In genomic region chr17:79902146-79902791, GRCh38 we compare ENCODE assay signal across 27 cellular contexts.
DNase-seq lines count a peak whose midpoint lies in the region; ATAC-seq, FAIRE-seq and TF ChIP-seq lines count a peak whose summit lies in the region.
"Had no signal": no experiment of that assay in that cellular context is flagged by ENCODE, and none has a peak within 500 bp of the region (broad histone marks: within the 10 kb centered on the region; RNA-seq: fewer than 3 reads in every experiment).

No MANE protein-coding gene starts in this region.

- H3K36me3 ChIP-seq in mesendoderm (ENCODE audit: control insufficient read depth, insufficient read depth, low read length): no peaks in the 10 kb centered on the region
- no peaks in the 10 kb centered on the region for H3K36me3 ChIP-seq in esophagus muscularis mucosa
- H3K36me3 ChIP-seq: left lung, uterus had no signal

- H3K36me3 Mint-ChIP-seq in activated CD8-positive, alpha-beta T cell treated with anti-CD3 and anti-CD28 coated beads for 36 hours (ENCODE audit: low read depth): no peaks in the 10 kb centered on the region
- H3K36me3 Mint-ChIP-seq in activated CD8-positive, alpha-beta T cell treated with anti-CD3 and anti-CD28 coated beads, Interleukin-2, amount 10 ng/mL, durations not matched to agents 7 days and 5 days (ENCODE audit: low read depth): no peaks in the 10 kb centered on the region
- H3K36me3 Mint-ChIP-seq: CD4-positive, alpha-beta memory T cell; mesothelial cell of epicardium; naive B cell had no signal

- H2BK15ac ChIP-seq in mesendoderm (replicated peaks; ENCODE audit: low read depth): no peak overlapping the region

- H3K9ac ChIP-seq in mesendoderm (ENCODE audit: low read length): no peak overlapping the region

- peaks cover 8% of the 10 kb centered on the region for H3K27me3 Mint-ChIP-seq in activated CD8-positive, alpha-beta T cell treated with anti-CD3 and anti-CD28 coated beads for 36 hours
- H3K27me3 Mint-ChIP-seq in activated CD8-positive, alpha-beta T cell treated with anti-CD3 and anti-CD28 coated beads, Interleukin-2, amount 10 ng/mL, durations not matched to agents 7 days and 5 days (ENCODE audit: low read depth): peaks cover 14% of the 10 kb centered on the region

- TF ChIP-seq CTCF in activated CD8-positive, alpha-beta T cell treated with anti-CD3 and anti-CD28 coated beads for 36 hours (IDR thresholded peaks at IDR 0.05): no peak
- TF ChIP-seq CTCF in esophagus muscularis mucosa (IDR thresholded peaks at IDR 0.05): no peak

- H3K23ac ChIP-seq in mesendoderm (ENCODE audit: low read length): no peak overlapping the region

- peaks cover 2% of the 10 kb centered on the region for H3K9me3 Mint-ChIP-seq in activated CD8-positive, alpha-beta T cell treated with anti-CD3 and anti-CD28 coated beads for 36 hours
- no peaks in the 10 kb centered on the region for H3K9me3 Mint-ChIP-seq in activated CD8-positive, alpha-beta T cell treated with anti-CD3 and anti-CD28 coated beads, Interleukin-2, amount 10 ng/mL, durations not matched to agents 7 days and 5 days (ENCODE audit: insufficient read depth)
- H3K9me3 Mint-ChIP-seq: central memory CD8-positive, alpha-beta T cell; stimulated activated naive CD8-positive, alpha-beta T cell treated with anti-CD3 and anti-CD28 coated beads, Interleukin-15, Interleukin-2, amounts not matched to agents 100 ng/mL and 50 ng/mL, for 24 hours had no signal

- CTCF ChIA-PET in activated CD8-positive, alpha-beta T cell treated with anti-CD3 and anti-CD28 coated beads for 36 hours (lab: Charles Lee): interaction anchor here (1.8 kb wide), 1 partner anchor 11 kb away, joined by 5 read pairs; no protein-coding TSS in a partner anchor
- CTCF ChIA-PET in activated CD8-positive, alpha-beta T cell treated with anti-CD3 and anti-CD28 coated beads, Interleukin-2, amount 10 ng/mL, durations not matched to agents 7 days and 5 days (lab: Charles Lee): no interaction called here

- intact Hi-C loops in activated CD8-positive, alpha-beta T cell treated with anti-CD3 and anti-CD28 coated beads for 36 hours (cut with micrococcal nuclease): no loop called here
- intact Hi-C loops in esophagus muscularis mucosa (cut with DNase I) (no loop called here), left colon (cut with DNase I, micrococcal nuclease) (no loop called here)

- H4K8ac ChIP-seq in mesendoderm (ENCODE audit: low read depth, low read length): no peak overlapping the region

- H3K56ac ChIP-seq in mesendoderm (ENCODE audit: low read length): no peak overlapping the region

- no peak for TF ChIP-seq POLR2A in esophagus muscularis mucosa (IDR thresholded peaks at IDR 0.05; ENCODE audit: low read depth)

- H3K27me3 ChIP-seq in mesendoderm (ENCODE audit: insufficient read depth, low read length, poor library complexity): no peaks in the 10 kb centered on the region
- H3K27me3 ChIP-seq in esophagus muscularis mucosa: peaks cover 0 to 81% (median 0%) of the 10 kb centered on the region in 4 donors
- H3K27me3 ChIP-seq: uterus had no signal

- no peak for TF ChIP-seq RAD21 in Ishikawa (IDR thresholded peaks at IDR 0.05; ENCODE audit: low read depth)

- no peaks in the 10 kb centered on the region for H3K79me2 ChIP-seq in mesendoderm (ENCODE audit: control insufficient read depth, insufficient read depth, low read length)

- H3K4me2 ChIP-seq in mesendoderm (ENCODE audit: low read length): no peak overlapping the region

- no peak overlapping the region for H2BK5ac ChIP-seq in mesendoderm (ENCODE audit: low read length)

- POLR2A ChIA-PET in activated CD8-positive, alpha-beta T cell treated with anti-CD3 and anti-CD28 coated beads for 36 hours (lab: Charles Lee): no interaction called here
- POLR2A ChIA-PET in activated CD8-positive, alpha-beta T cell treated with anti-CD3 and anti-CD28 coated beads, Interleukin-2, amount 10 ng/mL, durations not matched to agents 7 days and 5 days (lab: Charles Lee): no interaction called here

- no peak overlapping the region for H2AK5ac ChIP-seq in mesendoderm (ENCODE audit: low read length)

- no peak for FAIRE-seq in RCC 7860 (lab: Jason Lieb, UNC)
- FAIRE-seq: GM12878 had no signal

- no peak overlapping the region for H3K4ac ChIP-seq in mesendoderm (ENCODE audit: low read depth, low read length)

- H3K4me3 Mint-ChIP-seq in activated CD8-positive, alpha-beta T cell treated with anti-CD3 and anti-CD28 coated beads for 36 hours: no peak overlapping the region
- no peak overlapping the region for H3K4me3 Mint-ChIP-seq in activated CD8-positive, alpha-beta T cell treated with anti-CD3 and anti-CD28 coated beads, Interleukin-2, amount 10 ng/mL, durations not matched to agents 7 days and 5 days
- H3K4me3 Mint-ChIP-seq: CD4-positive, alpha-beta memory T cell; central memory CD8-positive, alpha-beta T cell; mesothelial cell of epicardium; naive B cell; stimulated activated naive CD8-positive, alpha-beta T cell treated with anti-CD3 and anti-CD28 coated beads, Interleukin-15, Interleukin-2, amounts not matched to agents 100 ng/mL and 50 ng/mL, for 24 hours had no signal

- H3K4me1 Mint-ChIP-seq in activated CD8-positive, alpha-beta T cell treated with anti-CD3 and anti-CD28 coated beads for 36 hours (ENCODE audit: low read depth): no peaks in the 10 kb centered on the region
- no peaks in the 10 kb centered on the region for H3K4me1 Mint-ChIP-seq in activated CD8-positive, alpha-beta T cell treated with anti-CD3 and anti-CD28 coated beads, Interleukin-2, amount 10 ng/mL, durations not matched to agents 7 days and 5 days (ENCODE audit: low read depth)
- H3K4me1 Mint-ChIP-seq: CD4-positive, alpha-beta memory T cell; central memory CD8-positive, alpha-beta T cell; mesothelial cell of epicardium; naive B cell had no signal

- H3K18ac ChIP-seq in mesendoderm (ENCODE audit: low read length): no peak overlapping the region

- no peak overlapping the region for H4K5ac ChIP-seq in mesendoderm (ENCODE audit: low read length)

- ATAC-seq in activated CD8-positive, alpha-beta T cell treated with anti-CD3 and anti-CD28 coated beads for 36 hours: peak; percentile 24
- no peak for ATAC-seq in activated CD8-positive, alpha-beta T cell treated with anti-CD3 and anti-CD28 coated beads, Interleukin-2, amount 10 ng/mL, durations not matched to agents 7 days and 5 days
- no peak for ATAC-seq in left colon
- ATAC-seq: activated CD4-positive, CD25-positive, alpha-beta regulatory T cell treated with anti-CD3 and anti-CD28 coated beads, Interleukin-2, amount 50 U/mL, for 24 hours; GM12878; left lung had no signal

- no peak for DNase-seq in activated CD8-positive, alpha-beta T cell treated with anti-CD3 and anti-CD28 coated beads for 36 hours
- DNase-seq in activated CD8-positive, alpha-beta T cell treated with anti-CD3 and anti-CD28 coated beads, Interleukin-2, amount 10 ng/mL, durations not matched to agents 7 days and 5 days: no peak
- peak; percentile 63 for DNase-seq in SW480 (ENCODE audit: low spot score)
- peak; percentile 51 for DNase-seq in mesendoderm
- DNase-seq in RCC 7860 (ENCODE audit: low spot score): no peak
- DNase-seq in esophagus muscularis mucosa (ENCODE audit: extremely low spot score): no peak
- no peak for DNase-seq in left colon
- DNase-seq: activated CD4-positive, alpha-beta T cell treated with anti-CD3 and anti-CD28 coated beads, Interleukin-2, amount 50 U/mL, for 48 hours; activated effector memory CD4-positive, alpha-beta T cell treated with Interleukin-2 at 50 U/mL for 16 hours; AML-193; CD4-positive, alpha-beta memory T cell; dermis blood vessel endothelial cell; EL; left lung; naive B cell; NCI-H1436; NCI-H2171 treated with DMSO at 0.1 percent for 48 hours; NCI-H524 treated with DMSO at 0.1 percent for 48 hours; RPMI8226; T-helper 1 cell; uterus had no signal

- no peak overlapping the region for H3K4me3 ChIP-seq in mesendoderm (ENCODE audit: low read length)
- no peak overlapping the region for H3K4me3 ChIP-seq in esophagus muscularis mucosa
- H3K4me3 ChIP-seq: GM12878, left lung, uterus had no signal

- H3K79me1 ChIP-seq in mesendoderm (ENCODE audit: low read length): no peaks in the 10 kb centered on the region

- no peak overlapping the region for H3K27ac Mint-ChIP-seq in activated CD8-positive, alpha-beta T cell treated with anti-CD3 and anti-CD28 coated beads for 36 hours
- no peak overlapping the region for H3K27ac Mint-ChIP-seq in activated CD8-positive, alpha-beta T cell treated with anti-CD3 and anti-CD28 coated beads, Interleukin-2, amount 10 ng/mL, durations not matched to agents 7 days and 5 days
- H3K27ac Mint-ChIP-seq: mesothelial cell of epicardium; stimulated activated naive CD8-positive, alpha-beta T cell treated with anti-CD3 and anti-CD28 coated beads, Interleukin-15, Interleukin-2, amounts not matched to agents 100 ng/mL and 50 ng/mL, for 24 hours had no signal

- H3K27ac ChIP-seq in mesendoderm (ENCODE audit: low read depth, low read length) (no peak overlapping the region), esophagus muscularis mucosa (replicated peaks in 1 of 4) (no peak overlapping the region)
- H3K27ac ChIP-seq: left lung, uterus had no signal

- TF ChIP-seq EP300 in Ishikawa (IDR thresholded peaks at IDR 0.05; ENCODE audit: borderline replicate concordance) (no peak), esophagus muscularis mucosa (IDR thresholded peaks at IDR 0.05) (no peak)

- H2BK120ac ChIP-seq in mesendoderm (ENCODE audit: low read depth, low read length): no peak overlapping the region

- H3K4me1 ChIP-seq in mesendoderm (ENCODE audit: control insufficient read depth, low read depth, low read length): no peaks in the 10 kb centered on the region
- H3K4me1 ChIP-seq in esophagus muscularis mucosa: no peaks in the 10 kb centered on the region
- H3K4me1 ChIP-seq: left lung, uterus had no signal

- H3K9me3 ChIP-seq in esophagus muscularis mucosa: peaks cover 0 to 11% (median 5%) of the 10 kb centered on the region in 4 donors
- H3K9me3 ChIP-seq: left lung had no signal

- no CpG with 5 or more reads among the region's 10 CpGs for WGBS in mesendoderm (ENCODE audit: extremely low coverage, insufficient coverage, low lambda C conversion rate)
- WGBS in esophagus muscularis mucosa: 89% methylated on average over 7 of the region's 10 CpGs

TF ChIP-seq in Ishikawa, 13 proteins besides CTCF, POLR2A, EP300 and RAD21:
- TF ChIP-seq CEBPB (IDR thresholded peaks at IDR 0.05): 0 out of 2 replicates have a peak, but pooled peaks have one; percentile 41
- no peak for TF ChIP-seq TEAD4 (IDR thresholded peaks at IDR 0.05)
TF ChIP-seq in Ishikawa: peak in this region for 1.

Comparison
In these comparisons a context has a peak if more than half of its experiments do, and no peak if none do; other contexts are left out.
1. DNase-seq: peak in SW480 (single experiment) and mesendoderm (single experiment); none in activated CD8-positive, alpha-beta T cell treated with anti-CD3 and anti-CD28 coated beads for 36 hours (single experiment), activated CD8-positive, alpha-beta T cell treated with anti-CD3 and anti-CD28 coated beads, Interleukin-2, amount 10 ng/mL, durations not matched to agents 7 days and 5 days (single experiment), RCC 7860 (single experiment), esophagus muscularis mucosa (single experiment) and left colon (0 of 2).